ENCODE assay signal across 9 cellular contexts in genomic region chr6:163490826-163491577, GRCh38.
DNase-seq lines count a peak whose midpoint lies in the region; ATAC-seq and TF ChIP-seq lines count a peak whose summit lies in the region.
"Had no signal": no experiment of that assay in that cellular context is flagged by ENCODE, and none has a peak within 500 bp of the region (broad histone marks: within the 10 kb centered on the region; RNA-seq: fewer than 3 reads in every experiment).

No MANE protein-coding gene starts in this region.

- peaks cover 57% of the 10 kb centered on the region for H3K4me1 Mint-ChIP-seq in activated T-cell treated with anti-CD3 and anti-CD28 coated beads, Interleukin-2, amount 50 U/mL, for 24 hours (ENCODE audit: low read depth)

- H3K27ac ChIP-seq in colonic mucosa (no peak overlapping the region), upper lobe of right lung (no peak overlapping the region)

- DNase-seq in activated T-cell treated with anti-CD3 and anti-CD28 coated beads, Interleukin-2, amount 50 U/mL, for 24 hours: no peak
- DNase-seq in activated T-cell treated with anti-CD3 and anti-CD28 coated beads, Interleukin-2, amount 50 U/mL, for 1 hour: no peak
- peak; percentile 68 for DNase-seq in colonic mucosa
- peak; percentile 85 to 89 for DNase-seq in lung microvascular endothelial cell (ENCODE audit: low read depth in 2 of 2)
- peak; percentile 64 for DNase-seq in upper lobe of right lung
- DNase-seq in retina: no peak

- intact Hi-C loops in colonic mucosa (cut with DNase I) (no loop called here), upper lobe of right lung (cut with DNase I) (no loop called here)

- H3K36me3 ChIP-seq in colonic mucosa (no peaks in the 10 kb centered on the region), upper lobe of right lung (no peaks in the 10 kb centered on the region)

- H3K4me1 ChIP-seq in colonic mucosa (no peaks in the 10 kb centered on the region), upper lobe of right lung (peaks cover 42% of the 10 kb centered on the region)

- no peak overlapping the region for H3K4me3 Mint-ChIP-seq in activated T-cell treated with anti-CD3 and anti-CD28 coated beads, Interleukin-2, amount 50 U/mL, for 24 hours
- H3K4me3 Mint-ChIP-seq: dendritic cell treated with granulocyte-macrophage colony-stimulating factor and Interleukin-4, amounts not matched to agents 40 ng/mL and 50 ng/mL, for 4 days had no signal

- TF ChIP-seq CTCF in colonic mucosa (IDR thresholded peaks at IDR 0.05) (no peak), upper lobe of right lung (IDR thresholded peaks at IDR 0.05) (no peak)

- ATAC-seq in upper lobe of right lung (peak; percentile 76), GM19467 (IDR thresholded peaks at IDR 0.05; ENCODE audit: unreplicated experiment) (no peak), GM21360 (IDR thresholded peaks at IDR 0.05; ENCODE audit: unreplicated experiment) (no peak)

- no peaks in the 10 kb centered on the region for H3K9me3 ChIP-seq in colonic mucosa
- H3K9me3 ChIP-seq in upper lobe of right lung: no peaks in the 10 kb centered on the region

- no peak overlapping the region for H3K4me3 ChIP-seq in colonic mucosa
- H3K4me3 ChIP-seq in upper lobe of right lung: no peak overlapping the region

- H3K36me3 Mint-ChIP-seq in activated T-cell treated with anti-CD3 and anti-CD28 coated beads, Interleukin-2, amount 50 U/mL, for 24 hours (ENCODE audit: low read depth): peaks cover 12% of the 10 kb centered on the region

- no peak overlapping the region for H3K9ac ChIP-seq in colonic mucosa (ENCODE audit: low read depth in 2 of 2, low read length in 2 of 2)

- H3K27ac Mint-ChIP-seq in activated T-cell treated with anti-CD3 and anti-CD28 coated beads, Interleukin-2, amount 50 U/mL, for 24 hours: peak overlapping the region; percentile 76
- H3K27ac Mint-ChIP-seq: dendritic cell treated with granulocyte-macrophage colony-stimulating factor and Interleukin-4, amounts not matched to agents 40 ng/mL and 50 ng/mL, for 4 days had no signal

- H3K9me3 Mint-ChIP-seq in activated T-cell treated with anti-CD3 and anti-CD28 coated beads, Interleukin-2, amount 50 U/mL, for 24 hours: no peaks in the 10 kb centered on the region
- H3K9me3 Mint-ChIP-seq: dendritic cell treated with granulocyte-macrophage colony-stimulating factor and Interleukin-4, amounts not matched to agents 40 ng/mL and 50 ng/mL, for 4 days had no signal

- H3K27me3 Mint-ChIP-seq in activated T-cell treated with anti-CD3 and anti-CD28 coated beads, Interleukin-2, amount 50 U/mL, for 24 hours: no peaks in the 10 kb centered on the region
- H3K27me3 Mint-ChIP-seq: dendritic cell treated with granulocyte-macrophage colony-stimulating factor and Interleukin-4, amounts not matched to agents 40 ng/mL and 50 ng/mL, for 4 days had no signal

- H3K27me3 ChIP-seq in colonic mucosa (no peaks in the 10 kb centered on the region), upper lobe of right lung (no peaks in the 10 kb centered on the region)

Comparison
In these comparisons a context has a peak if more than half of its experiments do, and no peak if none do; other contexts are left out.
1. DNase-seq: peak in colonic mucosa (single experiment), lung microvascular endothelial cell (2 of 2) and upper lobe of right lung (single experiment); none in activated T-cell treated with anti-CD3 and anti-CD28 coated beads, Interleukin-2, amount 50 U/mL, for 24 hours (single experiment), activated T-cell treated with anti-CD3 and anti-CD28 coated beads, Interleukin-2, amount 50 U/mL, for 1 hour (single experiment) and retina (single experiment).